Comparison of ENCODE assay signal across 9 cellular contexts in the genomic region with DNA sequence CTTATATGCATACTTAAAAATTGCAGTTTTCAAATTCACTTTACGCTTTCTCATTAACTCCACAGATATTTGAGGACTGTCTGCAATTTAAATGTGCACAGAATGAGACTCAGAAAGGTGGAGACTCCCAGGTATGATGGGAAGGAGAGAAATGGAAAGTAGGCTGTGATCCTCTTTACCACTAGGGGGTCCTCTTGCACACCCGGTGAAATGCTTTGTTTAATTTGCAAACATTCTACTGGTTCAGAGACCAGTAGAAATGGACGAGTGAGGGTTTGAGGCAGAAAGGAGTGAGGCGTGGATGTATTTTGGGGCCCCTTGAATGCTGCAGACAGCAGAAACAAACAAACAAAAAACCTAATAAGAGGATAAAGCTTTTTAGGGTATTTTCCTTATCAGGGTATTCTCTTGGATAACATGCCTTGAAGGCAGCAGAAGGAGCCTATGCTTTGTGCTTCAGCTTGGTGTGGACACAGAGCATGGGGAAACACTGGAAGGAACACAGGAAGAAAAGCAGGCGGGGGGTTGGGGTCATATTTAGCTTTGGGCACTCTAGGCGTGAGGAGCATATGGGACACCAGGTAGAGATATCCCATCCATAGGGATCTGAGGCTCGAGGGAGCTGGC.
DNase-seq lines count a peak whose midpoint lies in the region; ATAC-seq and TF ChIP-seq lines count a peak whose summit lies in the region.
"Had no signal": no experiment of that assay in that cellular context is flagged by ENCODE, and none has a peak within 500 bp of the region (broad histone marks: within the 10 kb centered on the region; RNA-seq: fewer than 3 reads in every experiment).

No MANE protein-coding gene starts in this region.

- intact Hi-C loops in Right ventricle myocardium superior (cut with DNase I) = no loop called here

- in situ Hi-C loops in ACHN (cut with HindIII; ENCODE audit: low pct_ligation_motif_present, low pct_unique_long_range_greater_than_20kb, low sequenced_read_pairs) = no loop called here

- ATAC-seq in HG02588 (IDR thresholded peaks at IDR 0.05; ENCODE audit: unreplicated experiment) (peak; percentile 80), Right ventricle myocardium superior (ENCODE audit: poor library complexity) (no peak)

- peak; percentile 83 for TF ChIP-seq CTCF in GM12875 (IDR thresholded peaks at IDR 0.05; ENCODE audit: borderline replicate concordance, insufficient read depth, low read depth, low read length)

- no peak overlapping the region for H3K4me3 ChIP-seq in GM12875 (ENCODE audit: low read depth, low read length)
- H3K4me3 ChIP-seq: skin epidermis had no signal

- peak; percentile 29 for DNase-seq in ACHN
- peak; percentile 74 for DNase-seq in NCI-H748 (lab: John Stamatoyannopoulos, UW; ENCODE audit: unreplicated experiment)
- DNase-seq in iPS-NIHi11 (ENCODE audit: low spot score) = peak; percentile 78
- DNase-seq in OCI-M2 (lab: John Stamatoyannopoulos, UW; ENCODE audit: unreplicated experiment) = no peak
- DNase-seq in Right ventricle myocardium superior = no peak
- DNase-seq in NCI-H1092 (lab: John Stamatoyannopoulos, UW) = no peak

Comparison
In these comparisons a context has a peak if more than half of its experiments do, and no peak if none do; other contexts are left out.
1. DNase-seq: peak in ACHN (single experiment), NCI-H748 (single experiment) and iPS-NIHi11 (single experiment); none in OCI-M2 (single experiment), Right ventricle myocardium superior (single experiment) and NCI-H1092 (single experiment).